2 cellular contexts compared by ENCODE assay signal in the genomic region with DNA sequence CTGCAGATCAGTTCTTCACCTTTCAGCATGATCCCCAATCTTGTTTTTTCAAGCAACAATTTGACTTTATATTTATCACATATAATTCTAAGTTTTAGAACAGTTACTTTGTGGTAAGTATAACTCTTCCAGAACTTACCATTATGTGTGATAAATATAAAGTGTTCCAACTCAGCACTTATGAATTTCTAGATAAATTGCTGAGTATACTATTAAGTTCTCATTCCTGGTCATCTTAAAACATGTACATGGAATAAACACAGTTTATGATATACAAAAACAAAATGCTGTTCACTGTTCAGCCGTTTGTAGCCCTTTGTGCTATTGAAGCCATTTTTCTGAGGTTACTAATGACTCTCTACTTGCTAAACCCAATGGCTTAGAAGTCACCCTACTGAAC.
A peak's percentile ranks its signal among the peaks of the same experiment; 100 is the strongest.
TF ChIP-seq lines count a peak whose summit lies in the region.

No MANE protein-coding gene starts in this region.

TF ChIP-seq in HepG2, 621 proteins besides CTCF, POLR2A, EP300 and RAD21:
- TF ChIP-seq KLF12 (CRISPR knock-in tag; IDR thresholded peaks at IDR 0.05; ENCODE audit: borderline replicate concordance), result no peak
- TF ChIP-seq MAFF (IDR thresholded peaks at IDR 0.05; ENCODE audit: low read depth, low read length), result 0 out of 2 replicates have a peak, but pooled peaks have one; percentile 50
- TF ChIP-seq SP140L (CRISPR knock-in tag; IDR thresholded peaks at IDR 0.05; ENCODE audit: borderline replicate concordance), result no peak
- peak; percentile 20 to 63; a peak in 2 of 4 replicates for TF ChIP-seq MAFK (conservative IDR thresholded peaks at IDR 0.05 in 1 of 2, IDR thresholded peaks at IDR 0.05 in 1 of 2; ENCODE audit: low read length in 2 of 2)

TF ChIP-seq in IMR-90, 13 proteins besides CTCF, POLR2A, EP300 and RAD21:
- TF ChIP-seq MAFK (IDR thresholded peaks at IDR 0.05; ENCODE audit: low read depth, low read length) (0 out of 2 replicates have a peak, but pooled peaks have one; percentile 13), RCOR1 (IDR thresholded peaks at IDR 0.05; ENCODE audit: insufficient replicate concordance, low read length) (no peak), FOS (IDR thresholded peaks at IDR 0.05; ENCODE audit: low read depth, low read length) (no peak), SMC3 (IDR thresholded peaks at IDR 0.05; ENCODE audit: low read depth, low read length) (no peak), MXI1 (IDR thresholded peaks at IDR 0.05; ENCODE audit: borderline replicate concordance, low read depth, low read length) (no peak)
TF ChIP-seq in IMR-90: peak in this region for 1.
